15 cellular contexts compared by ENCODE assay signal in genomic region chr1:223765719-223766340, GRCh38. TPM values are rescaled to one million over a fixed set of nuclear protein-coding genes. Genes with fewer than 3 reads are reported as not detected.
DNase-seq lines count a peak whose midpoint lies in the region; ATAC-seq and TF ChIP-seq lines count a peak whose summit lies in the region.
"Had no signal": no experiment of that assay in that cellular context is flagged by ENCODE, and none has a peak within 500 bp of the region (broad histone marks: within the 10 kb centered on the region; RNA-seq: fewer than 3 reads in every experiment).

No MANE protein-coding gene starts in this region.

- WGBS in hepatocyte (ENCODE audit: low lambda C conversion rate, missing lambda C conversion rate): 81% methylated on average over 7 of the region's 7 CpGs

- H3K79me2 ChIP-seq in hepatocyte: no peaks in the 10 kb centered on the region

- H3K4me3 ChIP-seq in cardiac muscle cell: no peak overlapping the region
- H3K4me3 ChIP-seq in hepatocyte: no peak overlapping the region
- H3K4me3 ChIP-seq: lung, SK-N-MC had no signal

- no peak overlapping the region for H2AFZ ChIP-seq in hepatocyte

- TF ChIP-seq CTCF in cardiac muscle cell (IDR thresholded peaks at IDR 0.05; ENCODE audit: low read depth, low read length): no peak
- TF ChIP-seq CTCF in hepatocyte (IDR thresholded peaks at IDR 0.05; ENCODE audit: poor library complexity): no peak

- DNase-seq in cardiac muscle cell (ENCODE audit: low read depth in 1 of 2, low spot score in 1 of 2) (no peak), Right ventricle myocardium superior (no peak), NCI-H748 treated with DMSO at 0.1 percent for 48 hours (lab: John Stamatoyannopoulos, UW) (peak; percentile 74), hepatocyte (ENCODE audit: low spot score) (no peak), superior temporal gyrus (ENCODE audit: extremely low spot score) (peak; percentile 52), RKO (ENCODE audit: low spot score) (no peak)
- DNase-seq: activated naive CD8-positive, alpha-beta T cell treated with anti-CD3 and anti-CD28 coated beads, Interleukin-2, amount 50 U/mL, for 24 hours; EL; NCI-H1436 had no signal

- no peaks in the 10 kb centered on the region for H3K27me3 Mint-ChIP-seq in activated T-helper 17 cell treated with anti-CD3 and anti-CD28 coated beads, Interleukin-2, amount 50 U/mL, for 72 hours
- H3K27me3 Mint-ChIP-seq: activated naive CD8-positive, alpha-beta T cell treated with anti-CD3 and anti-CD28 coated beads, Interleukin-2, amount 50 U/mL, for 24 hours; B cell; IgD-negative memory B cell had no signal

- H3K27ac Mint-ChIP-seq in activated T-helper 17 cell treated with anti-CD3 and anti-CD28 coated beads, Interleukin-2, amount 50 U/mL, for 72 hours: no peak overlapping the region
- H3K27ac Mint-ChIP-seq: activated naive CD8-positive, alpha-beta T cell treated with anti-CD3 and anti-CD28 coated beads, Interleukin-2, amount 50 U/mL, for 24 hours; B cell; IgD-negative memory B cell had no signal

- no peak overlapping the region for H3K4me2 ChIP-seq in hepatocyte

- no peaks in the 10 kb centered on the region for H3K9me3 Mint-ChIP-seq in activated T-helper 17 cell treated with anti-CD3 and anti-CD28 coated beads, Interleukin-2, amount 50 U/mL, for 72 hours
- H3K9me3 Mint-ChIP-seq: activated naive CD8-positive, alpha-beta T cell treated with anti-CD3 and anti-CD28 coated beads, Interleukin-2, amount 50 U/mL, for 24 hours; IgD-negative memory B cell had no signal

- peaks cover 9% of the 10 kb centered on the region for H3K36me3 ChIP-seq in cardiac muscle cell
- no peaks in the 10 kb centered on the region for H3K36me3 ChIP-seq in hepatocyte (replicated peaks; ENCODE audit: insufficient read depth, low read depth)

- peak overlapping the region; percentile 64 for H3K27ac ChIP-seq in cardiac muscle cell
- peak overlapping the region; percentile 92 for H3K27ac ChIP-seq in hepatocyte
- H3K27ac ChIP-seq: SK-N-MC had no signal

- H3K4me1 ChIP-seq in cardiac muscle cell (ENCODE audit: low read depth): peaks cover 6% of the 10 kb centered on the region
- H3K4me1 ChIP-seq in hepatocyte (ENCODE audit: insufficient read depth): peaks cover 19% of the 10 kb centered on the region

- peaks cover 79% of the 10 kb centered on the region for H3K36me3 Mint-ChIP-seq in activated T-helper 17 cell treated with anti-CD3 and anti-CD28 coated beads, Interleukin-2, amount 50 U/mL, for 72 hours (ENCODE audit: low read depth)

- H3K9me3 ChIP-seq in cardiac muscle cell (ENCODE audit: low read depth) (no peaks in the 10 kb centered on the region), hepatocyte (ENCODE audit: low read depth) (no peaks in the 10 kb centered on the region)

- no peak for ATAC-seq in Right ventricle myocardium superior (ENCODE audit: poor library complexity)
- ATAC-seq in GM18861 (IDR thresholded peaks at IDR 0.05; ENCODE audit: unreplicated experiment): no peak
- ATAC-seq in activated T-helper 17 cell treated with anti-CD3 and anti-CD28 coated beads, Interleukin-2, amount 50 U/mL, for 72 hours (replicated peaks): no peak

- intact Hi-C loops in Right ventricle myocardium superior (cut with DNase I): no loop called here

- H3K27me3 ChIP-seq in cardiac muscle cell (no peaks in the 10 kb centered on the region), hepatocyte (no peaks in the 10 kb centered on the region)

- no peaks in the 10 kb centered on the region for H4K20me1 ChIP-seq in hepatocyte (ENCODE audit: insufficient read depth, poor library complexity, severe bottlenecking)

- H3K4me3 Mint-ChIP-seq in activated T-helper 17 cell treated with anti-CD3 and anti-CD28 coated beads, Interleukin-2, amount 50 U/mL, for 72 hours: no peak overlapping the region
- H3K4me3 Mint-ChIP-seq: activated naive CD8-positive, alpha-beta T cell treated with anti-CD3 and anti-CD28 coated beads, Interleukin-2, amount 50 U/mL, for 24 hours; B cell; IgD-negative memory B cell had no signal

- H3K9me2 ChIP-seq in hepatocyte (replicated peaks; ENCODE audit: insufficient read depth): no peaks in the 10 kb centered on the region

- no peaks in the 10 kb centered on the region for H3K4me1 Mint-ChIP-seq in activated T-helper 17 cell treated with anti-CD3 and anti-CD28 coated beads, Interleukin-2, amount 50 U/mL, for 72 hours
- H3K4me1 Mint-ChIP-seq: activated naive CD8-positive, alpha-beta T cell treated with anti-CD3 and anti-CD28 coated beads, Interleukin-2, amount 50 U/mL, for 24 hours; B cell had no signal

RNA-seq across cellular contexts. Expression of gene CAPN2, which starts 53.5 kb away (rescaled TPM):
- total RNA-seq in cardiac muscle cell (70.6 and 110 TPM in 2 replicates), Right ventricle myocardium superior (72.6 TPM), hepatocyte (123 and 147 TPM in 2 replicates)
- polyA plus RNA-seq in cardiac muscle cell (65.5 and 98.5 TPM in 2 replicates), hepatocyte (161 and 162 TPM in 2 replicates)
- 10 to 100 TPM; 42.8 to 73.0 TPM for total RNA-seq in activated T-helper 17 cell treated with anti-CD3 and anti-CD28 coated beads, Interleukin-2, amount 50 U/mL, for 72 hours

Comparison
In these comparisons a context has a peak if more than half of its experiments do, and no peak if none do; other contexts are left out.
1. DNase-seq: peak in NCI-H748 treated with DMSO at 0.1 percent for 48 hours (single experiment) and superior temporal gyrus (single experiment); none in cardiac muscle cell (0 of 2), Right ventricle myocardium superior (single experiment), hepatocyte (single experiment) and RKO (single experiment).